ENCODE assay signal across 10 cellular contexts in the genomic region with DNA sequence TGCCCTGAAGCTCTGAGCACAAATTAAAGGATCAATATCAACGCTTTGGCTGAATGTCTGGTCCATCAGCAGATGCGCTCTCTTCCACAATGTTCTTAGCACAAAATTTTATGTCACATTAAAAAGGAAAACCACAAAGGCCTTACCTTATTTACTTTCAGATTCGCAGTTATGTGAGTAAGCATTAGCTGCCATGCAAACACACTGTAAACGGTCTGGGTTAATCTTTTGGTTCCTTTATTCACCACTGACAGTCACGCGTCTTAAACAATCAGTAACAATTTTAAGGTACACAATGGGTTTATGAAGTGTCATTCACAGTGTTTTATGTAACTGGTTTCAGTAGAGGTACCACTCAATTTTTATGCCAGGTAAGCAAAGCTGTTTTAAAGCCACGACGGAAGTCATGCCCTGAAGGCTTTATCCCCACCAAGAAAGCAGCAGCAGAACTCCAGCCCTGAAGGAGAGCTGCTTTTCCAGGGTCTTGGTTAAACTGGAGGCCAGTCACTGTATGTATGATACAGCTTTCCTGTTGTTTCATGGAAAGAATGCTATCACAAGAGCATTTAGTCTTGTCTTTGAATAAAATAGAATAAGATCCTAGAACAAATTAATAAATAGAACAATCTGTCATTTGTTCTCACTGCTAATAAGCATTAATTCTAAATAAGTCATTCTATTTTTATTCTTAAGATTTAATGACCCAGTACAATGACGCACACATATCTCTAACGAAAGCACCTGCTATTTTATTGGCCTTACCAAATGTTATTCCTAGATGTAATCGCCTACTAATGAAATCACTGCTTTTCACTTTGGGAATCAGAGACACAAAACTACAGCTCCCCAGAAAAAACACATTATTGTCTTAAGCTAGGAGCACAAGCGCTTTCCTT.
A peak's percentile ranks its signal among the peaks of the same experiment; 100 is the strongest.
DNase-seq lines count a peak whose midpoint lies in the region; ATAC-seq and TF ChIP-seq lines count a peak whose summit lies in the region.
"Had no signal": no experiment of that assay in that cellular context is flagged by ENCODE, and none has a peak within 500 bp of the region (broad histone marks: within the 10 kb centered on the region; RNA-seq: fewer than 3 reads in every experiment).

No MANE protein-coding gene starts in this region.

- no peak overlapping the region for H2BK120ac ChIP-seq in trophoblast cell (ENCODE audit: insufficient read depth, low read length, poor library complexity)

- H3K23ac ChIP-seq in trophoblast cell (ENCODE audit: low read length): no peak overlapping the region

- H3K27ac ChIP-seq in left ventricle myocardium inferior (replicated peaks): peak overlapping the region; percentile 49
- peak overlapping the region; percentile 27 for H3K27ac ChIP-seq in substantia nigra (ENCODE audit: low read depth, low read length, poor library complexity, severe bottlenecking)
- H3K27ac ChIP-seq in trophoblast cell (ENCODE audit: low read depth, low read length): no peak overlapping the region

- H3K79me1 ChIP-seq in trophoblast cell (ENCODE audit: low read length): no peaks in the 10 kb centered on the region

- H2BK12ac ChIP-seq in trophoblast cell (ENCODE audit: low read length): no peak overlapping the region

- no peak overlapping the region for H3K4me3 Mint-ChIP-seq in type B pancreatic cell

- no peak overlapping the region for H3K9ac ChIP-seq in trophoblast cell (ENCODE audit: low read length)

- intact Hi-C loops in left ventricle myocardium inferior (cut with micrococcal nuclease): no loop called here
- intact Hi-C loops in left ventricle myocardium superior (cut with micrococcal nuclease): no loop called here

- no peak overlapping the region for H4K12ac ChIP-seq in trophoblast cell (ENCODE audit: low read depth, low read length)

- H3K27me3 ChIP-seq in left ventricle myocardium inferior (ENCODE audit: low read depth) (no peaks in the 10 kb centered on the region), trophoblast cell (ENCODE audit: insufficient read depth, low read length) (no peaks in the 10 kb centered on the region)

- H3K14ac ChIP-seq in trophoblast cell (ENCODE audit: low read length): no peak overlapping the region

- no peak overlapping the region for H2AFZ ChIP-seq in trophoblast cell (ENCODE audit: insufficient read depth, low read length, poor library complexity)

- H3K4me1 ChIP-seq in left ventricle myocardium inferior (peaks cover 33% of the 10 kb centered on the region), trophoblast cell (ENCODE audit: control insufficient read depth in 1 of 2, insufficient read depth in 2 of 2, low read length in 2 of 2) (no peaks in the 10 kb centered on the region)

- no peak overlapping the region for H4K91ac ChIP-seq in trophoblast cell (ENCODE audit: low read depth, low read length)

- no peak for TF ChIP-seq CTCF in left ventricle myocardium inferior (IDR thresholded peaks at IDR 0.05; ENCODE audit: borderline replicate concordance)
- no peak for TF ChIP-seq CTCF in type B pancreatic cell (conservative IDR thresholded peaks at IDR 0.05)

- no CpG with 5 or more reads among the region's 12 CpGs for WGBS in trophoblast cell (ENCODE audit: extremely low coverage, insufficient coverage, insufficient read length)

- H2AK5ac ChIP-seq in trophoblast cell (ENCODE audit: low read length): no peak overlapping the region

- no peak overlapping the region for H2BK5ac ChIP-seq in trophoblast cell (ENCODE audit: low read depth, low read length, poor library complexity)

- H3K4me3 ChIP-seq in left ventricle myocardium inferior (no peak overlapping the region), trophoblast cell (ENCODE audit: low read depth, low read length) (no peak overlapping the region)

- no peaks in the 10 kb centered on the region for H3K79me2 ChIP-seq in trophoblast cell (ENCODE audit: control insufficient read depth, insufficient read depth, low read length, poor library complexity)

- no peak overlapping the region for H3K4me2 ChIP-seq in trophoblast cell (ENCODE audit: low read length)

- no peaks in the 10 kb centered on the region for H3K9me3 ChIP-seq in left ventricle myocardium inferior (replicated peaks)
- no peaks in the 10 kb centered on the region for H3K9me3 ChIP-seq in trophoblast cell (ENCODE audit: insufficient read depth, low read depth, low read length)

- H3K4me1 Mint-ChIP-seq in type B pancreatic cell (ENCODE audit: unreplicated experiment): peaks cover 24% of the 10 kb centered on the region

- peaks cover 16% of the 10 kb centered on the region for H3K36me3 ChIP-seq in left ventricle myocardium inferior
- no peaks in the 10 kb centered on the region for H3K36me3 ChIP-seq in trophoblast cell (ENCODE audit: control insufficient read depth in 1 of 2, insufficient read depth in 2 of 2, low read length in 2 of 2)

- H3K27me3 Mint-ChIP-seq in type B pancreatic cell: no peaks in the 10 kb centered on the region

- no peak overlapping the region for H3K27ac Mint-ChIP-seq in type B pancreatic cell

- H3K4ac ChIP-seq in trophoblast cell (ENCODE audit: low read depth, low read length): no peak overlapping the region

- H3K9me3 Mint-ChIP-seq in type B pancreatic cell: no peaks in the 10 kb centered on the region

- peaks cover 3% of the 10 kb centered on the region for H3K36me3 Mint-ChIP-seq in type B pancreatic cell

- DNase-seq in left ventricle myocardium inferior: no peak
- DNase-seq in left ventricle myocardium superior: no peak
- DNase-seq in NOMO-1 treated with DMSO at 0.1 percent for 48 hours (lab: John Stamatoyannopoulos, UW; ENCODE audit: unreplicated experiment): peak; percentile 49
- no peak for DNase-seq in substantia nigra (lab: John Stamatoyannopoulos, UW)
- DNase-seq in type B pancreatic cell (ENCODE audit: extremely low spot score, unreplicated experiment): no peak
- DNase-seq in trophoblast cell: no peak
- DNase-seq in SW480 (ENCODE audit: low spot score): no peak
- DNase-seq: posterior cingulate gyrus; stimulated activated naive CD4-positive, alpha-beta T cell had no signal

- no peak overlapping the region for H4K8ac ChIP-seq in trophoblast cell (ENCODE audit: low read depth, low read length)

- no peak overlapping the region for H3K18ac ChIP-seq in trophoblast cell (ENCODE audit: low read length)

- ATAC-seq in left ventricle myocardium superior: no peak
- peak; percentile 88 for ATAC-seq in HG03460 (IDR thresholded peaks at IDR 0.05; ENCODE audit: unreplicated experiment)
